8 cellular contexts compared by ENCODE assay signal in the genomic region with DNA sequence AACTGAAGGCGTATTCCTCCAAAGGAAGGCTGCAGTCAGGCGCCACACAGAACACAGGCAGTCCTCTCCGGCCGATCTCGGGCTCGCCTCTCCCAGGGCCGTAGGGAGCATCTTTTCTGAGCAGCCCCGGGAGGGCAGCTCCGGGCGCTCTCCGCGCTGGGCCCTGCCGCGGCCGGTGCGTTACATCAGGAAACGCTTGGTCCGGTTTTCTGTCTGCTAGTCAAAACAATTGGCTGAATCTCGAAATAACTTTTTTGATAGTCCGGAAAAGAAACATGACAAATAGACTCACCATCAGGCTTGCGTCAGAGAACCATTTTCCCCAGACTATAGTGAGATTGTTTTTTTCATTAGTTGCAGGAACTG.
DNase-seq lines count a peak whose midpoint lies in the region; ATAC-seq and TF ChIP-seq lines count a peak whose summit lies in the region.

No MANE protein-coding gene starts in this region.

- H3K27me3 ChIP-seq in CD4-positive, CD25-positive, alpha-beta regulatory T cell (ENCODE audit: control insufficient read depth, insufficient read depth, low read length): peaks cover 22% of the 10 kb centered on the region
- peaks cover 41% of the 10 kb centered on the region for H3K27me3 ChIP-seq in rectal smooth muscle tissue (ENCODE audit: control insufficient read depth, insufficient read depth, low read length)

- peak in 2 of 3 donors; percentile 19 to 56 for DNase-seq in CD4-positive, CD25-positive, alpha-beta regulatory T cell
- DNase-seq in HFFc6: no peak
- no peak for DNase-seq in activated T-helper 1 cell treated with anti-CD3 and anti-CD28 coated beads, Interleukin-12 subunit alpha, Interleukin-12 subunit beta, Interleukin-2, Interleukin-4 antibody, amounts not matched to agents 30 ng/mL and 10 ng/mL and 1 ng/mL, durations not matched to agents 14 hours and 24 hours and 36 hours (ENCODE audit: low spot score)
- peak; percentile 55 for DNase-seq in Right ventricle myocardium superior
- no peak for DNase-seq in foreskin melanocyte
- no peak for DNase-seq in NCI-H1930 (lab: John Stamatoyannopoulos, UW)

- no peak for ATAC-seq in CD4-positive, CD25-positive, alpha-beta regulatory T cell (ENCODE audit: low read depth in 2 of 2)
- ATAC-seq in Right ventricle myocardium superior (ENCODE audit: poor library complexity) (peak; percentile 27), GM19463 (IDR thresholded peaks at IDR 0.05; ENCODE audit: unreplicated experiment) (no peak)

- H3K9ac ChIP-seq in rectal smooth muscle tissue (ENCODE audit: low read length): no peak overlapping the region

- H3K27ac Mint-ChIP-seq in CD4-positive, CD25-positive, alpha-beta regulatory T cell: peak overlapping the region; percentile 71 to 93 (median 89)
- no peak overlapping the region for H3K27ac Mint-ChIP-seq in HFFc6
- peak overlapping the region; percentile 94 for H3K27ac Mint-ChIP-seq in activated T-helper 1 cell treated with anti-CD3 and anti-CD28 coated beads, Interleukin-12 subunit alpha, Interleukin-12 subunit beta, Interleukin-2, Interleukin-4 antibody, amounts not matched to agents 30 ng/mL and 10 ng/mL and 1 ng/mL, durations not matched to agents 14 hours and 24 hours and 36 hours

- H3K4me1 ChIP-seq in CD4-positive, CD25-positive, alpha-beta regulatory T cell (ENCODE audit: control insufficient read depth, insufficient read depth, low read length, poor library complexity, severe bottlenecking): peaks cover 73% of the 10 kb centered on the region
- no peaks in the 10 kb centered on the region for H3K4me1 ChIP-seq in rectal smooth muscle tissue (ENCODE audit: control insufficient read depth, insufficient read depth, low read length)

- intact Hi-C loops in activated T-helper 1 cell treated with anti-CD3 and anti-CD28 coated beads, Interleukin-12 subunit alpha, Interleukin-12 subunit beta, Interleukin-2, Interleukin-4 antibody, amounts not matched to agents 30 ng/mL and 10 ng/mL and 1 ng/mL, durations not matched to agents 14 hours and 24 hours and 36 hours (cut with micrococcal nuclease): loop anchor here (2.0 to 5.0 kb wide), 3 partner anchors 36 to 672 kb away; no protein-coding TSS in a partner anchor
- intact Hi-C loops in Right ventricle myocardium superior (cut with DNase I): no loop called here

- peaks cover 31 to 68% (median 51%) of the 10 kb centered on the region in 4 donors for H3K4me1 Mint-ChIP-seq in CD4-positive, CD25-positive, alpha-beta regulatory T cell
- H3K4me1 Mint-ChIP-seq in HFFc6 (ENCODE audit: low read depth): peaks cover 31% of the 10 kb centered on the region
- H3K4me1 Mint-ChIP-seq in activated T-helper 1 cell treated with anti-CD3 and anti-CD28 coated beads, Interleukin-12 subunit alpha, Interleukin-12 subunit beta, Interleukin-2, Interleukin-4 antibody, amounts not matched to agents 30 ng/mL and 10 ng/mL and 1 ng/mL, durations not matched to agents 14 hours and 24 hours and 36 hours (ENCODE audit: low read depth): peaks cover 56% of the 10 kb centered on the region

- peaks cover 0 to 8% (median 0%) of the 10 kb centered on the region in 7 donors for H3K9me3 Mint-ChIP-seq in CD4-positive, CD25-positive, alpha-beta regulatory T cell
- H3K9me3 Mint-ChIP-seq in HFFc6: peaks cover 32% of the 10 kb centered on the region
- H3K9me3 Mint-ChIP-seq in activated T-helper 1 cell treated with anti-CD3 and anti-CD28 coated beads, Interleukin-12 subunit alpha, Interleukin-12 subunit beta, Interleukin-2, Interleukin-4 antibody, amounts not matched to agents 30 ng/mL and 10 ng/mL and 1 ng/mL, durations not matched to agents 14 hours and 24 hours and 36 hours: peaks cover 17% of the 10 kb centered on the region

- peak overlapping the region; percentile 72 for H3K4me3 ChIP-seq in CD4-positive, CD25-positive, alpha-beta regulatory T cell (ENCODE audit: low read depth, low read length)
- peak overlapping the region; percentile 54 for H3K4me3 ChIP-seq in rectal smooth muscle tissue (ENCODE audit: low read length)

- no peak for TF ChIP-seq CTCF in HFFc6 (IDR thresholded peaks at IDR 0.05)

- peaks cover 0 to 2% of the 10 kb centered on the region in 2 experiments for H3K9me3 ChIP-seq in CD4-positive, CD25-positive, alpha-beta regulatory T cell (ENCODE audit: control insufficient read depth in 2 of 2, low read length in 2 of 2)

- H3K36me3 Mint-ChIP-seq in CD4-positive, CD25-positive, alpha-beta regulatory T cell: peaks cover 4% of the 10 kb centered on the region
- H3K36me3 Mint-ChIP-seq in HFFc6 (ENCODE audit: low read depth): peaks cover 24% of the 10 kb centered on the region; the same call in 1 of the 2 replicates
- peaks cover 9% of the 10 kb centered on the region for H3K36me3 Mint-ChIP-seq in activated T-helper 1 cell treated with anti-CD3 and anti-CD28 coated beads, Interleukin-12 subunit alpha, Interleukin-12 subunit beta, Interleukin-2, Interleukin-4 antibody, amounts not matched to agents 30 ng/mL and 10 ng/mL and 1 ng/mL, durations not matched to agents 14 hours and 24 hours and 36 hours (ENCODE audit: low read depth)

- peaks cover 80% of the 10 kb centered on the region for H3K27me3 Mint-ChIP-seq in CD4-positive, CD25-positive, alpha-beta regulatory T cell
- peaks cover 67% of the 10 kb centered on the region for H3K27me3 Mint-ChIP-seq in HFFc6 (ENCODE audit: insufficient read depth)
- peaks cover 44% of the 10 kb centered on the region for H3K27me3 Mint-ChIP-seq in activated T-helper 1 cell treated with anti-CD3 and anti-CD28 coated beads, Interleukin-12 subunit alpha, Interleukin-12 subunit beta, Interleukin-2, Interleukin-4 antibody, amounts not matched to agents 30 ng/mL and 10 ng/mL and 1 ng/mL, durations not matched to agents 14 hours and 24 hours and 36 hours (ENCODE audit: insufficient read depth)

- peak overlapping the region; percentile 87 to 95 (median 92) for H3K4me3 Mint-ChIP-seq in CD4-positive, CD25-positive, alpha-beta regulatory T cell
- peak overlapping the region; percentile 69 for H3K4me3 Mint-ChIP-seq in HFFc6
- H3K4me3 Mint-ChIP-seq in activated T-helper 1 cell treated with anti-CD3 and anti-CD28 coated beads, Interleukin-12 subunit alpha, Interleukin-12 subunit beta, Interleukin-2, Interleukin-4 antibody, amounts not matched to agents 30 ng/mL and 10 ng/mL and 1 ng/mL, durations not matched to agents 14 hours and 24 hours and 36 hours: peak overlapping the region; percentile 83

- H3K27ac ChIP-seq in CD4-positive, CD25-positive, alpha-beta regulatory T cell (ENCODE audit: insufficient read depth, low read length, poor library complexity, severe bottlenecking): peak overlapping the region; percentile 63
- no peak overlapping the region for H3K27ac ChIP-seq in rectal smooth muscle tissue (ENCODE audit: low read depth, low read length)

- no peaks in the 10 kb centered on the region for H3K36me3 ChIP-seq in CD4-positive, CD25-positive, alpha-beta regulatory T cell (ENCODE audit: control insufficient read depth, insufficient read depth, low read length)
- H3K36me3 ChIP-seq in rectal smooth muscle tissue (ENCODE audit: control insufficient read depth, insufficient read depth, low read length): no peaks in the 10 kb centered on the region

Comparison
In these comparisons a context has a peak if more than half of its experiments do, and no peak if none do; other contexts are left out.
1. DNase-seq: peak in CD4-positive, CD25-positive, alpha-beta regulatory T cell (2 of 3) and Right ventricle myocardium superior (single experiment); none in HFFc6 (single experiment), activated T-helper 1 cell treated with anti-CD3 and anti-CD28 coated beads, Interleukin-12 subunit alpha, Interleukin-12 subunit beta, Interleukin-2, Interleukin-4 antibody, amounts not matched to agents 30 ng/mL and 10 ng/mL and 1 ng/mL, durations not matched to agents 14 hours and 24 hours and 36 hours (single experiment), foreskin melanocyte (single experiment) and NCI-H1930 (0 of 2).
2. Peak in every context shown above with its lines, with median percentiles within 50 percentile points of each other: H3K4me3 Mint-ChIP-seq.